Comparison of ENCODE assay signal across 8 cellular contexts in genomic region chr3:16309558-16309957, GRCh38. TPM values are rescaled to one million over a fixed set of nuclear protein-coding genes. Genes with fewer than 3 reads are reported as not detected.
DNase-seq lines count a peak whose midpoint lies in the region; ATAC-seq, FAIRE-seq and TF ChIP-seq lines count a peak whose summit lies in the region.

No MANE protein-coding gene starts in this region.

- peaks cover 94% of the 10 kb centered on the region for H3K4me1 Mint-ChIP-seq in activated CD8-positive, alpha-beta T cell treated with anti-CD3 and anti-CD28 coated beads, Interleukin-2, amount 10 ng/mL, durations not matched to agents 7 days and 5 days (ENCODE audit: low read depth)

- no peaks in the 10 kb centered on the region for H3K9me3 ChIP-seq in IMR-90 (ENCODE audit: control insufficient read depth, insufficient read depth, low read length)
- H3K9me3 ChIP-seq in mesenchymal stem cell (ENCODE audit: control insufficient read depth, low read length) = no peaks in the 10 kb centered on the region

- H2BK5ac ChIP-seq in IMR-90 (ENCODE audit: low read depth, low read length, poor library complexity, severe bottlenecking) = no peak overlapping the region
- H2BK5ac ChIP-seq in mesenchymal stem cell (ENCODE audit: low read depth, low read length, poor library complexity, severe bottlenecking) = no peak overlapping the region

- peak overlapping the region; percentile 93 for H3K27ac Mint-ChIP-seq in activated CD8-positive, alpha-beta T cell treated with anti-CD3 and anti-CD28 coated beads, Interleukin-2, amount 10 ng/mL, durations not matched to agents 7 days and 5 days

- peaks cover 90% of the 10 kb centered on the region for H3K36me3 Mint-ChIP-seq in activated CD8-positive, alpha-beta T cell treated with anti-CD3 and anti-CD28 coated beads, Interleukin-2, amount 10 ng/mL, durations not matched to agents 7 days and 5 days (ENCODE audit: low read depth)

- peak; percentile 83 for ATAC-seq in GM21737 (IDR thresholded peaks at IDR 0.05; ENCODE audit: unreplicated experiment)
- ATAC-seq in IMR-90 (ENCODE audit: low read depth) = peak; percentile 49; the same call in 1 of the 2 replicates
- peak; percentile 79 for ATAC-seq in activated CD8-positive, alpha-beta T cell treated with anti-CD3 and anti-CD28 coated beads, Interleukin-2, amount 10 ng/mL, durations not matched to agents 7 days and 5 days

- no peak for TF ChIP-seq CTCF in IMR-90 (conservative IDR thresholded peaks at IDR 0.05; ENCODE audit: low read depth, low read length)

- H2AK5ac ChIP-seq in IMR-90 (ENCODE audit: low read depth, low read length) (no peak overlapping the region), mesenchymal stem cell (ENCODE audit: low read length, severe bottlenecking) (no peak overlapping the region)

- dilution Hi-C loops in IMR-90 (cut with HindIII; ENCODE audit: low sequenced_read_pairs, unreplicated experiment) = no loop called here

- no CpG with 5 or more reads among the region's 2 CpGs for WGBS in IMR-90 (ENCODE audit: extremely low coverage in 2 of 2, insufficient read length in 1 of 2), 2 experiments
- WGBS in mesenchymal stem cell = no CpG with 5 or more reads among the region's 2 CpGs

- H3K4me2 ChIP-seq in IMR-90 (ENCODE audit: low read depth, low read length) = no peak overlapping the region
- no peak overlapping the region for H3K4me2 ChIP-seq in mesenchymal stem cell (ENCODE audit: low read length, poor library complexity, severe bottlenecking)

- no peak overlapping the region for H4K5ac ChIP-seq in IMR-90 (ENCODE audit: low read depth, low read length)

- in situ Hi-C loops in IMR-90 (cut with MboI; ENCODE audit: low sequenced_read_pairs) = loop anchor here (5.0 kb wide), 1 partner anchor 208 kb away; no protein-coding TSS in a partner anchor

- H3K14ac ChIP-seq in IMR-90 (replicated peaks; ENCODE audit: low read depth, low read length) (no peak overlapping the region), mesenchymal stem cell (ENCODE audit: low read length in 2 of 2) (no peak overlapping the region)

- H2BK120ac ChIP-seq in IMR-90 (ENCODE audit: low read depth, low read length) (no peak overlapping the region), mesenchymal stem cell (ENCODE audit: low read depth, low read length) (no peak overlapping the region)

- POLR2A ChIA-PET in IMR-90 (lab: Charles Lee; ENCODE audit: unreplicated experiment) = no interaction called here
- POLR2A ChIA-PET in activated CD8-positive, alpha-beta T cell treated with anti-CD3 and anti-CD28 coated beads, Interleukin-2, amount 10 ng/mL, durations not matched to agents 7 days and 5 days (lab: Charles Lee) = interaction anchor here (1.0 kb wide), 3 partner anchors 8 to 23 kb away, joined by 3 to 6 read pairs (median 6); no protein-coding TSS in a partner anchor

- no peak overlapping the region for H2BK20ac ChIP-seq in IMR-90 (ENCODE audit: low read depth, low read length)

- DNase-seq in GM12892 (ENCODE audit: insufficient read length) (no peak), IMR-90 (peak; percentile 68), mesenchymal stem cell (peak; percentile 67), NCI-H2227 treated with DMSO at 0.1 percent for 48 hours (lab: John Stamatoyannopoulos, UW) (no peak), D341Med (ENCODE audit: low spot score) (no peak), substantia nigra (lab: John Stamatoyannopoulos, UW) (no peak)
- DNase-seq in activated CD8-positive, alpha-beta T cell treated with anti-CD3 and anti-CD28 coated beads, Interleukin-2, amount 10 ng/mL, durations not matched to agents 7 days and 5 days = peak; percentile 81

- no peak overlapping the region for H3K18ac ChIP-seq in IMR-90 (ENCODE audit: low read depth, low read length)
- H3K18ac ChIP-seq in mesenchymal stem cell (ENCODE audit: low read depth in 1 of 2, low read length in 2 of 2) = no peak overlapping the region

- no peak overlapping the region for H2AK9ac ChIP-seq in IMR-90 (replicated peaks; ENCODE audit: low read depth, low read length, poor library complexity)

- no peaks in the 10 kb centered on the region for H3K9me3 Mint-ChIP-seq in activated CD8-positive, alpha-beta T cell treated with anti-CD3 and anti-CD28 coated beads, Interleukin-2, amount 10 ng/mL, durations not matched to agents 7 days and 5 days (ENCODE audit: insufficient read depth)

- peak; percentile 76 for FAIRE-seq in GM12892 (lab: Jason Lieb, UNC)

- no peak overlapping the region for H2BK12ac ChIP-seq in mesenchymal stem cell (ENCODE audit: low read length in 2 of 2)

- H3K23ac ChIP-seq in IMR-90 (ENCODE audit: low read depth, low read length) = no peak overlapping the region
- H3K23ac ChIP-seq in mesenchymal stem cell (ENCODE audit: low read length in 2 of 2) = no peak overlapping the region

- no TSS peak for BruUV-seq in IMR-90 (replicated peaks; lab: Mats Ljungman, UMichigan)

- H4K91ac ChIP-seq in IMR-90 (ENCODE audit: insufficient read depth, low read depth, low read length) = no peak overlapping the region
- no peak overlapping the region for H4K91ac ChIP-seq in mesenchymal stem cell (ENCODE audit: low read length)

- H3K56ac ChIP-seq in IMR-90 (ENCODE audit: extremely low read depth, insufficient read depth, low read length) = no peak overlapping the region

- H3K4me1 ChIP-seq in IMR-90 (ENCODE audit: control insufficient read depth, insufficient read depth, low read length) (no peaks in the 10 kb centered on the region; the same call in 1 of the 2 replicates), mesenchymal stem cell (ENCODE audit: control insufficient read depth, insufficient read depth, low read depth, low read length) (peaks cover 8% of the 10 kb centered on the region)

- H3K27ac ChIP-seq in IMR-90 (ENCODE audit: insufficient read depth, low read length) (no peak overlapping the region), mesenchymal stem cell (ENCODE audit: low read length, poor library complexity, severe bottlenecking) (no peak overlapping the region), substantia nigra (ENCODE audit: low read depth, low read length, poor library complexity, severe bottlenecking) (no peak overlapping the region)

- H3K9ac ChIP-seq in IMR-90 (ENCODE audit: low read depth, low read length) = no peak overlapping the region
- H3K9ac ChIP-seq in mesenchymal stem cell (ENCODE audit: low read length) = no peak overlapping the region

- H3K27me3 Mint-ChIP-seq in activated CD8-positive, alpha-beta T cell treated with anti-CD3 and anti-CD28 coated beads, Interleukin-2, amount 10 ng/mL, durations not matched to agents 7 days and 5 days (ENCODE audit: low read depth) = no peaks in the 10 kb centered on the region

- H2AFZ ChIP-seq in IMR-90 (replicated peaks; ENCODE audit: low read length, poor library complexity) = no peak overlapping the region
- H2AFZ ChIP-seq in mesenchymal stem cell (ENCODE audit: low read depth, low read length) = no peak overlapping the region

- CTCF ChIA-PET in IMR-90 (lab: Yijun Ruan, JAX) = no interaction called here
- CTCF ChIA-PET in activated CD8-positive, alpha-beta T cell treated with anti-CD3 and anti-CD28 coated beads, Interleukin-2, amount 10 ng/mL, durations not matched to agents 7 days and 5 days (lab: Charles Lee) = interaction anchor here (1.4 to 10.7 kb wide), 2 partner anchors 9 to 18 kb away, joined by 4 to 190 read pairs; no protein-coding TSS in a partner anchor

- H3K79me1 ChIP-seq in IMR-90 (ENCODE audit: low read depth in 1 of 2, low read length in 2 of 2) (peaks cover 0 to 20% of the 10 kb centered on the region in 2 experiments; a peak in 2 of 4 replicates), mesenchymal stem cell (replicated peaks; ENCODE audit: low read length, poor library complexity, severe bottlenecking) (peaks cover 13% of the 10 kb centered on the region)

- H2BK15ac ChIP-seq in IMR-90 (ENCODE audit: low read depth, low read length) (no peak overlapping the region), mesenchymal stem cell (ENCODE audit: low read depth, poor library complexity, severe bottlenecking) (no peak overlapping the region)

- H3K36me3 ChIP-seq in IMR-90 (ENCODE audit: control insufficient read depth, insufficient read depth, low read length) (peaks cover 15% of the 10 kb centered on the region), mesenchymal stem cell (ENCODE audit: control insufficient read depth in 1 of 2, insufficient read depth in 2 of 2, low read depth in 1 of 2, low read length in 2 of 2) (peaks cover 24 to 52% of the 10 kb centered on the region in 2 experiments)

- H4K8ac ChIP-seq in IMR-90 (ENCODE audit: low read depth in 2 of 2, low read length in 2 of 2) (no peak overlapping the region), mesenchymal stem cell (ENCODE audit: low read length) (no peak overlapping the region)

- H3K9me1 ChIP-seq in IMR-90 (ENCODE audit: insufficient read depth, low read length) = peaks cover 22% of the 10 kb centered on the region

- TF ChIP-seq RAD21 in IMR-90 (IDR thresholded peaks at IDR 0.05; ENCODE audit: low read length) = no peak

- peak overlapping the region; percentile 76 for H3K4me3 Mint-ChIP-seq in activated CD8-positive, alpha-beta T cell treated with anti-CD3 and anti-CD28 coated beads, Interleukin-2, amount 10 ng/mL, durations not matched to agents 7 days and 5 days

- H3K27me3 ChIP-seq in IMR-90 (ENCODE audit: control insufficient read depth, insufficient read depth, low read length) = no peaks in the 10 kb centered on the region
- H3K27me3 ChIP-seq in mesenchymal stem cell (ENCODE audit: control insufficient read depth in 1 of 2, insufficient read depth in 1 of 2, low read length in 2 of 2) = no peaks in the 10 kb centered on the region

- H4K20me1 ChIP-seq in IMR-90 (ENCODE audit: insufficient read depth, low read length) = no peaks in the 10 kb centered on the region

- H3K4ac ChIP-seq in IMR-90 (ENCODE audit: low read depth, low read length) = no peak overlapping the region
- peak overlapping the region in 1 of 2 experiments; percentile 53 for H3K4ac ChIP-seq in mesenchymal stem cell (ENCODE audit: low read depth in 1 of 2, low read length in 2 of 2)

- intact Hi-C loops in IMR-90 (cut with micrococcal nuclease) = no loop called here

- H3K4me3 ChIP-seq in IMR-90 (ENCODE audit: insufficient read depth, low read depth, low read length) = no peak overlapping the region
- H3K4me3 ChIP-seq in mesenchymal stem cell (ENCODE audit: insufficient read depth in 1 of 2, low read depth in 1 of 2, low read length in 2 of 2) = no peak overlapping the region

- TF ChIP-seq POLR2A in GM12892 (IDR thresholded peaks at IDR 0.05; ENCODE audit: low read depth, low read length) (peak; percentile 42), IMR-90 (IDR thresholded peaks at IDR 0.05; ENCODE audit: low read depth, low read length) (no peak)

RNA-seq across cellular contexts. Expression of gene OXNAD1, which starts 44.5 kb away (rescaled TPM):
- 14.0 TPM for polyA plus RNA-seq in GM12892 (2012; ENCODE audit: missing spikeins)
- total RNA-seq in IMR-90 (2012; rRNA removed) = 11.1 and 11.3 TPM in 2 replicates
- 5.0 and 6.2 TPM in 2 replicates for polyA plus RNA-seq in IMR-90 (2012; rRNA removed)
- 2.7 and 3.5 TPM in 2 replicates for polyA plus RNA-seq in IMR-90 (2012; cell fraction: cytosol; rRNA removed)
- 2.0 and 4.6 TPM in 2 replicates for polyA plus RNA-seq in IMR-90 (2012; cell fraction: nucleus; rRNA removed; ENCODE audit: low replicate concordance)
- 10 to 100 TPM; 68.2 to 69.1 TPM for total RNA-seq in activated CD8-positive, alpha-beta T cell treated with anti-CD3 and anti-CD28 coated beads, Interleukin-2, amount 10 ng/mL, durations not matched to agents 7 days and 5 days
- 4.5 TPM for polyA plus RNA-seq in mesenchymal stem cell (2013, experiment 1 of 2)
- polyA plus RNA-seq in mesenchymal stem cell (2013, experiment 2 of 2) = 3.8 TPM

RNA-seq across cellular contexts. Expression of gene DPH3, which starts 44.8 kb away (rescaled TPM):
- 18.1 TPM for polyA plus RNA-seq in GM12892 (2012; ENCODE audit: missing spikeins)
- total RNA-seq in IMR-90 (2012; rRNA removed) = 32.1 and 34.4 TPM in 2 replicates
- polyA plus RNA-seq in IMR-90 (2012; rRNA removed) = 11.4 and 12.9 TPM in 2 replicates
- 3.8 and 5.9 TPM in 2 replicates for polyA plus RNA-seq in IMR-90 (2012; cell fraction: cytosol; rRNA removed)
- 0.71 and 4.2 TPM in 2 replicates for polyA plus RNA-seq in IMR-90 (2012; cell fraction: nucleus; rRNA removed; ENCODE audit: low replicate concordance)
- 10 to 100 TPM; 18.2 to 20.5 TPM for total RNA-seq in activated CD8-positive, alpha-beta T cell treated with anti-CD3 and anti-CD28 coated beads, Interleukin-2, amount 10 ng/mL, durations not matched to agents 7 days and 5 days
- 38.5 TPM for polyA plus RNA-seq in mesenchymal stem cell (2013, experiment 1 of 2)
- 40.8 TPM for polyA plus RNA-seq in mesenchymal stem cell (2013, experiment 2 of 2)

Comparison
In these comparisons a context has a peak if more than half of its experiments do, and no peak if none do; other contexts are left out.
1. DNase-seq: peak in IMR-90 (single experiment), activated CD8-positive, alpha-beta T cell treated with anti-CD3 and anti-CD28 coated beads, Interleukin-2, amount 10 ng/mL, durations not matched to agents 7 days and 5 days (single experiment) and mesenchymal stem cell (single experiment); none in GM12892 (single experiment), NCI-H2227 treated with DMSO at 0.1 percent for 48 hours (single experiment), D341Med (single experiment) and substantia nigra (0 of 49).
2. Peak in every context shown above with its lines, with median percentiles within 50 percentile points of each other: ATAC-seq.